Comparison of ENCODE assay signal across 1 cellular context in genomic region chr10:63464402-63465292, GRCh38.
A peak's percentile ranks its signal among the peaks of the same experiment; 100 is the strongest.
TF ChIP-seq lines count a peak whose summit lies in the region.

No MANE protein-coding gene starts in this region.

TF ChIP-seq in K562, 482 proteins besides CTCF, POLR2A, EP300 and RAD21 (continued from another document and continues in another):
- TF ChIP-seq CREB3L1 (IDR thresholded peaks at IDR 0.05; ENCODE audit: borderline replicate concordance, low read depth) (no peak), NFATC3 (IDR thresholded peaks at IDR 0.05) (no peak), ARNT (IDR thresholded peaks at IDR 0.05) (0 out of 4 replicates have a peak, but pooled peaks of 1 of the 2 experiments have one; percentile 49), ZBTB40 (IDR thresholded peaks at IDR 0.05) (0 out of 2 replicates have a peak, but pooled peaks have one; percentile 18), ZBTB40 (CRISPR knock-in tag; IDR thresholded peaks at IDR 0.05) (no peak), ZBTB33 (CRISPR knock-in tag; IDR thresholded peaks at IDR 0.05) (no peak), DNMT1 (IDR thresholded peaks at IDR 0.05) (no peak), TCF7L2 (IDR thresholded peaks at IDR 0.05; ENCODE audit: low read depth, low read length) (no peak), GABPA (tag; conservative IDR thresholded peaks at IDR 0.05; ENCODE audit: low read depth) (no peak), ZNF263 (CRISPR knock-in tag; IDR thresholded peaks at IDR 0.05; ENCODE audit: borderline replicate concordance) (no peak), CTBP1 (IDR thresholded peaks at IDR 0.05; ENCODE audit: borderline replicate concordance) (0 out of 2 replicates have a peak, but pooled peaks have one; percentile 75), GTF3C2 (IDR thresholded peaks at IDR 0.05; ENCODE audit: borderline replicate concordance, extremely low read depth, insufficient read length) (no peak), THAP12 (CRISPR knock-in tag; IDR thresholded peaks at IDR 0.05) (peak; percentile 3; the same call in 1 of the 2 replicates), TEAD4 (IDR thresholded peaks at IDR 0.05; ENCODE audit: low read length) (no peak), TEAD4 (CRISPR knock-in tag; IDR thresholded peaks at IDR 0.05; ENCODE audit: borderline replicate concordance) (no peak), GATAD2A (IDR thresholded peaks at IDR 0.05) (peak; percentile 83), COPS2 (conservative IDR thresholded peaks at IDR 0.05) (no peak), EZH2 (IDR thresholded peaks at IDR 0.05; ENCODE audit: borderline replicate concordance, low read depth, low read length) (no peak), HMBOX1 (IDR thresholded peaks at IDR 0.05) (no peak), KAT7 (CRISPR knock-in tag; IDR thresholded peaks at IDR 0.05; ENCODE audit: borderline replicate concordance) (0 out of 2 replicates have a peak, but pooled peaks have one; percentile 52), CBX5 (IDR thresholded peaks at IDR 0.05; ENCODE audit: borderline replicate concordance, low read depth) (no peak), ZBTB7A (IDR thresholded peaks at IDR 0.05; ENCODE audit: borderline replicate concordance, control insufficient read depth, low read depth, low read length) (peak; percentile 92), RHOXF2B (CRISPR knock-in tag; conservative IDR thresholded peaks at IDR 0.05) (no peak), BRD9 (IDR thresholded peaks at IDR 0.05; ENCODE audit: low read depth, partially characterized antibody) (no peak), ZNF431 (CRISPR knock-in tag; IDR thresholded peaks at IDR 0.05) (0 out of 2 replicates have a peak, but pooled peaks have one; percentile 33), CCAR2 (IDR thresholded peaks at IDR 0.05; ENCODE audit: low read depth, low read length) (no peak), ZNF655 (CRISPR knock-in tag; IDR thresholded peaks at IDR 0.05) (no peak), NFIC (IDR thresholded peaks at IDR 0.05) (0 out of 2 replicates have a peak, but pooled peaks have one; percentile 7), ZBED1 (IDR thresholded peaks at IDR 0.05) (no peak), ZNF274 (IDR thresholded peaks at IDR 0.05; ENCODE audit: borderline replicate concordance, low read depth, low read length) (no peak), HINFP (tag; conservative IDR thresholded peaks at IDR 0.05; ENCODE audit: low read depth) (0 out of 2 replicates have a peak, but pooled peaks have one; percentile 23), ZNF316 (IDR thresholded peaks at IDR 0.05) (no peak), RB1 (IDR thresholded peaks at IDR 0.05; ENCODE audit: low read depth) (peak; percentile 86; the same call in 1 of the 2 replicates), HMG20B (CRISPR knock-in tag; IDR thresholded peaks at IDR 0.05) (no peak), POLR2AphosphoS2 (IDR thresholded peaks at IDR 0.05; ENCODE audit: low read length) (no peak), ZNF644 (tag; IDR thresholded peaks at IDR 0.05; ENCODE audit: low read depth) (no peak), ZNF174 (CRISPR knock-in tag; IDR thresholded peaks at IDR 0.05) (no peak), PTRF (tag; IDR thresholded peaks at IDR 0.05) (no peak)
